In the genomic region with DNA sequence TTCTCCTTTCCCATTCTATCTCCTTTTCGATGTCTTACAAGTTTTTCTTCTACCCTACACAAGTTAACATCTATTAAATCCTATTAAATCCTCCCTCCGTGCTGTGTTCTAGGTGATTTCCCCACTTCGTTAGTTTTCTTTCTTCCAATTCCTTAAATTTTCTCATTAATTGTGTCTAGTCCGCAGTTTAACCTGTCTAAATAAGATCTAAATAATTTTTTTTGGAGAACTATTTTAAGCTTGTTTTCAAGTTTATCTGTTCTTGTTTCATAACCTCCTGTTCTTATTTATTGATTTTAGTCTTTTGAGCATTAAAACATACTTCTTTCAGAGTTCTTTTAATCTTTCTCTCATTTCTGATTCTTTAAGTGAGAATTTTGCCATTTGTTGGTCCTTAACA, we compare ENCODE assay signal across 3 cellular contexts.
"Had no signal": no experiment of that assay in that cellular context is flagged by ENCODE, and none has a peak within 500 bp of the region (broad histone marks: within the 10 kb centered on the region; RNA-seq: fewer than 3 reads in every experiment).

No MANE protein-coding gene starts in this region.

- DNase-seq: GDM1, GF-D8 had no signal

- H3K4me3 ChIP-seq: GM12878 had no signal
